19 cellular contexts compared by ENCODE assay signal in genomic region chr16:81460075-81460474, GRCh38. TPM values are rescaled to one million over a fixed set of nuclear protein-coding genes. Genes with fewer than 3 reads are reported as not detected.
DNase-seq lines count a peak whose midpoint lies in the region; ATAC-seq and TF ChIP-seq lines count a peak whose summit lies in the region.
"Had no signal": no experiment of that assay in that cellular context is flagged by ENCODE, and none has a peak within 500 bp of the region (broad histone marks: within the 10 kb centered on the region; RNA-seq: fewer than 3 reads in every experiment).

No MANE protein-coding gene starts in this region.

- H3K36me3 ChIP-seq in lower lobe of right lung (peaks cover 13% of the 10 kb centered on the region), upper lobe of left lung (peaks cover 0 to 15% (median 6%) of the 10 kb centered on the region in 4 donors)
- H3K36me3 ChIP-seq: SJCRH30 had no signal

- H3K9me3 Mint-ChIP-seq in natural killer cell: no peaks in the 10 kb centered on the region
- H3K9me3 Mint-ChIP-seq in natural killer cell treated with Interleukin-12 subunit alpha and Interleukin-12 subunit beta and Interleukin-15 and Interleukin-18, amount 100 ng/mL, for 72 hours: no peaks in the 10 kb centered on the region
- no peaks in the 10 kb centered on the region for H3K9me3 Mint-ChIP-seq in activated CD8-positive, alpha-beta memory T cell treated with anti-CD3 and anti-CD28 coated beads, Interleukin-2, amount 10 ng/mL, durations not matched to agents 7 days and 5 days (ENCODE audit: low read depth)
- H3K9me3 Mint-ChIP-seq: CD8-positive, alpha-beta T cell; H9 had no signal

- intact Hi-C loops in natural killer cell (cut with micrococcal nuclease): no loop called here
- intact Hi-C loops in lower lobe of right lung (cut with DNase I): no loop called here

- no peaks in the 10 kb centered on the region for H3K27me3 Mint-ChIP-seq in natural killer cell (ENCODE audit: low read depth in 2 of 2)
- H3K27me3 Mint-ChIP-seq in natural killer cell treated with Interleukin-12 subunit alpha and Interleukin-12 subunit beta and Interleukin-15 and Interleukin-18, amount 100 ng/mL, for 72 hours: no peaks in the 10 kb centered on the region
- no peaks in the 10 kb centered on the region for H3K27me3 Mint-ChIP-seq in activated CD8-positive, alpha-beta memory T cell treated with anti-CD3 and anti-CD28 coated beads, Interleukin-2, amount 10 ng/mL, durations not matched to agents 7 days and 5 days
- H3K27me3 Mint-ChIP-seq: B cell had no signal

- CTCF ChIA-PET in RWPE1 (lab: Yijun Ruan, JAX): interaction anchor here (0.7 kb wide), 1 partner anchor 25 kb away, joined by 3 read pairs; no protein-coding TSS in a partner anchor
- CTCF ChIA-PET in activated CD8-positive, alpha-beta memory T cell treated with anti-CD3 and anti-CD28 coated beads, Interleukin-2, amount 10 ng/mL, durations not matched to agents 7 days and 5 days (lab: Charles Lee): interaction anchor here (1.3 kb wide), 1 partner anchor 10 kb away, joined by 4 read pairs; no protein-coding TSS in a partner anchor

- TF ChIP-seq CTCF in natural killer cell (IDR thresholded peaks at IDR 0.05) (no peak), RWPE1 (conservative IDR thresholded peaks at IDR 0.05; ENCODE audit: low read depth) (no peak), lower lobe of right lung (IDR thresholded peaks at IDR 0.05) (no peak), upper lobe of left lung (IDR thresholded peaks at IDR 0.05) (no peak)

- H3K27ac Mint-ChIP-seq in natural killer cell: peak overlapping the region; percentile 25 to 51
- H3K27ac Mint-ChIP-seq in natural killer cell treated with Interleukin-12 subunit alpha and Interleukin-12 subunit beta and Interleukin-15 and Interleukin-18, amount 100 ng/mL, for 72 hours: peak overlapping the region in 1 of 2 donors; percentile 37
- no peak overlapping the region for H3K27ac Mint-ChIP-seq in activated CD8-positive, alpha-beta memory T cell treated with anti-CD3 and anti-CD28 coated beads, Interleukin-2, amount 10 ng/mL, durations not matched to agents 7 days and 5 days
- H3K27ac Mint-ChIP-seq: B cell; CD8-positive, alpha-beta T cell; H9 had no signal

- POLR2A ChIA-PET in RWPE1 (lab: Yijun Ruan, JAX; ENCODE audit: low non-redundant PET): no interaction called here

- H3K27me3 ChIP-seq in lower lobe of right lung (ENCODE audit: low read depth) (no peaks in the 10 kb centered on the region), upper lobe of left lung (no peaks in the 10 kb centered on the region)
- H3K27me3 ChIP-seq: SJCRH30 had no signal

- TF ChIP-seq EP300 in upper lobe of left lung (IDR thresholded peaks at IDR 0.05): no peak

- H3K4me1 ChIP-seq in lower lobe of right lung (peaks cover 61% of the 10 kb centered on the region), upper lobe of left lung (peaks cover 31 to 55% (median 44%) of the 10 kb centered on the region in 4 donors)
- H3K4me1 ChIP-seq: SJCRH30 had no signal

- no peak overlapping the region for H3K4me3 ChIP-seq in lower lobe of right lung
- H3K4me3 ChIP-seq in upper lobe of left lung: no peak overlapping the region
- H3K4me3 ChIP-seq: SJCRH30 had no signal

- H3K9me3 ChIP-seq in lower lobe of right lung (no peaks in the 10 kb centered on the region), upper lobe of left lung (no peaks in the 10 kb centered on the region)
- H3K9me3 ChIP-seq: SJCRH30 had no signal

- no peak for ATAC-seq in natural killer cell
- ATAC-seq in natural killer cell treated with Interleukin-12 subunit alpha and Interleukin-12 subunit beta and Interleukin-15 and Interleukin-18, amount 100 ng/mL, for 72 hours: no peak
- no peak for ATAC-seq in lower lobe of right lung
- ATAC-seq in upper lobe of left lung (ENCODE audit: low FRiP score in 2 of 2): no peak
- no peak for ATAC-seq in HG03439 (IDR thresholded peaks at IDR 0.05; ENCODE audit: unreplicated experiment)
- ATAC-seq in activated CD8-positive, alpha-beta memory T cell treated with anti-CD3 and anti-CD28 coated beads, Interleukin-2, amount 10 ng/mL, durations not matched to agents 7 days and 5 days: no peak
- ATAC-seq: CD8-positive, alpha-beta T cell had no signal

- DNase-seq in natural killer cell (no peak), RWPE1 (ENCODE audit: low spot score) (no peak), lower lobe of right lung (no peak), upper lobe of left lung (no peak), SW480 (ENCODE audit: low spot score) (no peak)
- no peak for DNase-seq in natural killer cell treated with Interleukin-12 subunit alpha and Interleukin-12 subunit beta and Interleukin-15 and Interleukin-18, amount 100 ng/mL, for 72 hours (ENCODE audit: low spot score)
- DNase-seq in activated CD8-positive, alpha-beta memory T cell treated with anti-CD3 and anti-CD28 coated beads, Interleukin-2, amount 10 ng/mL, durations not matched to agents 7 days and 5 days: no peak
- DNase-seq: CD8-positive, alpha-beta T cell; DMS79 treated with DMSO at 0.1 percent for 48 hours; H9; IMR-90; NCI-H1105 treated with DMSO at 0.1 percent for 48 hours; NCI-H187 treated with DMSO at 0.1 percent for 48 hours; NCI-H446; NCI-H748 treated with DMSO at 0.1 percent for 48 hours; OCI-M1; SJCRH30 had no signal

- H3K27ac ChIP-seq in RWPE1 (peak overlapping the region; percentile 16), lower lobe of right lung (peak overlapping the region; percentile 44), upper lobe of left lung (peak overlapping the region in 3 of 4 donors; percentile 13 to 30 (median 17))
- H3K27ac ChIP-seq: SJCRH30 had no signal

- H3K4me3 Mint-ChIP-seq in natural killer cell: no peak overlapping the region
- no peak overlapping the region for H3K4me3 Mint-ChIP-seq in natural killer cell treated with Interleukin-12 subunit alpha and Interleukin-12 subunit beta and Interleukin-15 and Interleukin-18, amount 100 ng/mL, for 72 hours
- H3K4me3 Mint-ChIP-seq in activated CD8-positive, alpha-beta memory T cell treated with anti-CD3 and anti-CD28 coated beads, Interleukin-2, amount 10 ng/mL, durations not matched to agents 7 days and 5 days: no peak overlapping the region
- H3K4me3 Mint-ChIP-seq: B cell; CD8-positive, alpha-beta T cell; H9 had no signal

- 64 to 76% methylated on average over 3 of the region's 3 CpGs for WGBS in upper lobe of left lung, 2 donors

- peaks cover 58 to 78% of the 10 kb centered on the region in 2 donors for H3K4me1 Mint-ChIP-seq in natural killer cell
- peaks cover 40 to 50% of the 10 kb centered on the region in 2 donors for H3K4me1 Mint-ChIP-seq in natural killer cell treated with Interleukin-12 subunit alpha and Interleukin-12 subunit beta and Interleukin-15 and Interleukin-18, amount 100 ng/mL, for 72 hours (ENCODE audit: low read depth in 2 of 2)
- H3K4me1 Mint-ChIP-seq in activated CD8-positive, alpha-beta memory T cell treated with anti-CD3 and anti-CD28 coated beads, Interleukin-2, amount 10 ng/mL, durations not matched to agents 7 days and 5 days: peaks cover 27% of the 10 kb centered on the region

- H3K36me3 Mint-ChIP-seq in natural killer cell: peaks cover 7% of the 10 kb centered on the region
- no peaks in the 10 kb centered on the region for H3K36me3 Mint-ChIP-seq in natural killer cell treated with Interleukin-12 subunit alpha and Interleukin-12 subunit beta and Interleukin-15 and Interleukin-18, amount 100 ng/mL, for 72 hours
- H3K36me3 Mint-ChIP-seq in activated CD8-positive, alpha-beta memory T cell treated with anti-CD3 and anti-CD28 coated beads, Interleukin-2, amount 10 ng/mL, durations not matched to agents 7 days and 5 days: peaks cover 17% of the 10 kb centered on the region

- TF ChIP-seq POLR2A in upper lobe of left lung (IDR thresholded peaks at IDR 0.05): no peak

RNA-seq across cellular contexts. Expression of gene CMIP, which starts 15.5 kb away (rescaled TPM):
- total RNA-seq in natural killer cell (100 to 1,000 TPM in 1 of 3 donors, 10 to 100 TPM in 2; 88.2 to 115 (median 91.5) TPM), lower lobe of right lung (77.4 TPM), upper lobe of left lung (100 to 1,000 TPM in 1 of 6 donors, 10 to 100 TPM in 5; 48.3 to 109 (median 67.6) TPM)
- 10 to 100 TPM; 48.0 to 57.6 TPM for total RNA-seq in natural killer cell treated with Interleukin-12 subunit alpha and Interleukin-12 subunit beta and Interleukin-15 and Interleukin-18, amount 100 ng/mL, for 72 hours
- 10 to 100 TPM; 77.4 to 98.8 TPM for total RNA-seq in activated CD8-positive, alpha-beta memory T cell treated with anti-CD3 and anti-CD28 coated beads, Interleukin-2, amount 10 ng/mL, durations not matched to agents 7 days and 5 days
